10 cellular contexts compared by ENCODE assay signal in the genomic region with DNA sequence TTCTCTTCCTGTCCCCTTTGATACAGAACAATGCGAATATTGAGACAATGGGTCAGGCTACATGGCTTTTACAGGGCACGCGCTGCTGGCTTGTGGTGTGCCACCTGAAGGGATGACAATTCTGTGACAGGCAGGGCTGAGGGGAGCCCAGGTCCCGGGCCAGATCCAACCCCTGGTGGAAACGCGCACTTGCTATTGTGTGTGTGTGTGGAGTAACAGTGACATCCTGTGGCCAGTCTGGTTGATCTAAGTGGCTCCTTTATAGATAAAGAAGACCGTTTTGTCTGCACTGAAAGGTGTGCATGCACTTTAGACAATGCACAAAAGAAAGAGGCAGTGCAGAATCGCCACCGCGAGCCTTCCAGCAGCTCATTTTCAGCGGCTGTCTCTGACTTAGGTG.
DNase-seq lines count a peak whose midpoint lies in the region; ATAC-seq and TF ChIP-seq lines count a peak whose summit lies in the region.
"Had no signal": no experiment of that assay in that cellular context is flagged by ENCODE, and none has a peak within 500 bp of the region (broad histone marks: within the 10 kb centered on the region; RNA-seq: fewer than 3 reads in every experiment).

No MANE protein-coding gene starts in this region.

- H3K4me3 ChIP-seq in kidney epithelial cell (ENCODE audit: low read depth, low read length): no peak overlapping the region

- H3K27me3 ChIP-seq in kidney epithelial cell (ENCODE audit: control insufficient read depth, insufficient read depth, low read length): peaks cover 7% of the 10 kb centered on the region

- DNase-seq in COLO829 (ENCODE audit: low spot score) (peak; percentile 20), HEK293T (ENCODE audit: extremely low spot score) (peak; percentile 45), kidney epithelial cell (ENCODE audit: low read depth) (no peak), T1000 (lab: John Stamatoyannopoulos, UW) (no peak)
- DNase-seq: activated CD4-positive, alpha-beta T cell treated with anti-CD3 and anti-CD28 coated beads, Interleukin-2, amount 10 ng/mL, durations not matched to agents 7 days and 5 days; naive B cell had no signal

- H3K36me3 ChIP-seq in kidney epithelial cell (ENCODE audit: control insufficient read depth, insufficient read depth, low read length): no peaks in the 10 kb centered on the region

- POLR2A ChIA-PET in HEK293T (lab: Yijun Ruan, JAX): no interaction called here

- peak; percentile 42 for TF ChIP-seq CTCF in kidney epithelial cell (IDR thresholded peaks at IDR 0.05; ENCODE audit: insufficient read depth, low read length, poor library complexity, severe bottlenecking)

- ATAC-seq in SK-N-SH treated with all-trans-retinoic acid at 6 μM for 48 hours (peak; percentile 59; the same call in 2 of the 3 replicates), HG03571 (IDR thresholded peaks at IDR 0.05; ENCODE audit: unreplicated experiment) (no peak), GM21526 (IDR thresholded peaks at IDR 0.05; ENCODE audit: low FRiP score, unreplicated experiment) (no peak), HG03432 (IDR thresholded peaks at IDR 0.05; ENCODE audit: unreplicated experiment) (no peak)

- CTCF ChIA-PET in HEK293T (lab: Yijun Ruan, JAX): interaction anchor here (1.2 kb wide), 1 partner anchor 190 kb away, joined by 4 read pairs; no protein-coding TSS in a partner anchor

TF ChIP-seq in HEK293T, 16 proteins besides CTCF, POLR2A, EP300 and RAD21:
- no peak for TF ChIP-seq SP1 (IDR thresholded peaks at IDR 0.05)
- TF ChIP-seq L3MBTL2 (conservative IDR thresholded peaks at IDR 0.05): no peak
- TF ChIP-seq FOXM1 (IDR thresholded peaks at IDR 0.05; ENCODE audit: borderline replicate concordance): no peak
- no peak for TF ChIP-seq ELF4 (IDR thresholded peaks at IDR 0.05)
- no peak for TF ChIP-seq ZNF384 (IDR thresholded peaks at IDR 0.05)
- TF ChIP-seq LEF1 (IDR thresholded peaks at IDR 0.05; ENCODE audit: borderline replicate concordance): no peak

TF ChIP-seq in SK-N-SH treated with all-trans-retinoic acid at 6 μM for 48 hours, 23 proteins besides CTCF, POLR2A, EP300 and RAD21:
- TF ChIP-seq, protein P1, sequence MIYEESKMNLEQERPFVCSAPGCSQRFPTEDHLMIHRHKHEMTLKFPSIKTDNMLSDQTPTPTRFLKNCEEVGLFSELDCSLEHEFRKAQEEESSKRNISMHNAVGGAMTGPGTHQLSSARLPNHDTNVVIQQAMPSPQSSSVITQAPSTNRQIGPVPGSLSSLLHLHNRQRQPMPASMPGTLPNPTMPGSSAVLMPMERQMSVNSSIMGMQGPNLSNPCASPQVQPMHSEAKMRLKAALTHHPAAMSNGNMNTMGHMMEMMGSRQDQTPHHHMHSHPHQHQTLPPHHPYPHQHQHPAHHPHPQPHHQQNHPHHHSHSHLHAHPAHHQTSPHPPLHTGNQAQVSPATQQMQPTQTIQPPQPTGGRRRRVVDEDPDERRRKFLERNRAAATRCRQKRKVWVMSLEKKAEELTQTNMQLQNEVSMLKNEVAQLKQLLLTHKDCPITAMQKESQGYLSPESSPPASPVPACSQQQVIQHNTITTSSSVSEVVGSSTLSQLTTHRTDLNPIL (CRISPR knock-in tag; IDR thresholded peaks at IDR 0.05; ENCODE audit: low read depth): no peak
- TF ChIP-seq SNAI2 (CRISPR knock-in tag; IDR thresholded peaks at IDR 0.05) (no peak), ZC3H10 (CRISPR knock-in tag; IDR thresholded peaks at IDR 0.05) (no peak), ZNF565 (CRISPR knock-in tag; conservative IDR thresholded peaks at IDR 0.05; ENCODE audit: low read depth) (no peak), ESRRG (CRISPR knock-in tag; IDR thresholded peaks at IDR 0.05) (no peak), TOX (CRISPR knock-in tag; IDR thresholded peaks at IDR 0.05; ENCODE audit: borderline replicate concordance) (no peak)
- TF ChIP-seq, protein P2, sequence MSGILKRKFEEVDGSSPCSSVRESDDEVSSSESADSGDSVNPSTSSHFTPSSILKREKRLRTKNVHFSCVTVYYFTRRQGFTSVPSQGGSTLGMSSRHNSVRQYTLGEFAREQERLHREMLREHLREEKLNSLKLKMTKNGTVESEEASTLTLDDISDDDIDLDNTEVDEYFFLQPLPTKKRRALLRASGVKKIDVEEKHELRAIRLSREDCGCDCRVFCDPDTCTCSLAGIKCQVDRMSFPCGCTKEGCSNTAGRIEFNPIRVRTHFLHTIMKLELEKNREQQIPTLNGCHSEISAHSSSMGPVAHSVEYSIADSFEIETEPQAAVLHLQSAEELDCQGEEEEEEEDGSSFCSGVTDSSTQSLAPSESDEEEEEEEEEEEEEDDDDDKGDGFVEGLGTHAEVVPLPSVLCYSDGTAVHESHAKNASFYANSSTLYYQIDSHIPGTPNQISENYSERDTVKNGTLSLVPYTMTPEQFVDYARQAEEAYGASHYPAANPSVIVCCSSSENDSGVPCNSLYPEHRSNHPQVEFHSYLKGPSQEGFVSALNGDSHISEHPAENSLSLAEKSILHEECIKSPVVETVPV (CRISPR knock-in tag; IDR thresholded peaks at IDR 0.05): no peak
TF ChIP-seq in SK-N-SH treated with all-trans-retinoic acid at 6 μM for 48 hours: peak in this region for 0.

Comparison
In these comparisons a context has a peak if more than half of its experiments do, and no peak if none do; other contexts are left out.
1. DNase-seq: peak in COLO829 (single experiment) and HEK293T (single experiment); none in kidney epithelial cell (single experiment) and T1000 (single experiment).